Comparison of ENCODE assay signal across 8 cellular contexts in the genomic region with DNA sequence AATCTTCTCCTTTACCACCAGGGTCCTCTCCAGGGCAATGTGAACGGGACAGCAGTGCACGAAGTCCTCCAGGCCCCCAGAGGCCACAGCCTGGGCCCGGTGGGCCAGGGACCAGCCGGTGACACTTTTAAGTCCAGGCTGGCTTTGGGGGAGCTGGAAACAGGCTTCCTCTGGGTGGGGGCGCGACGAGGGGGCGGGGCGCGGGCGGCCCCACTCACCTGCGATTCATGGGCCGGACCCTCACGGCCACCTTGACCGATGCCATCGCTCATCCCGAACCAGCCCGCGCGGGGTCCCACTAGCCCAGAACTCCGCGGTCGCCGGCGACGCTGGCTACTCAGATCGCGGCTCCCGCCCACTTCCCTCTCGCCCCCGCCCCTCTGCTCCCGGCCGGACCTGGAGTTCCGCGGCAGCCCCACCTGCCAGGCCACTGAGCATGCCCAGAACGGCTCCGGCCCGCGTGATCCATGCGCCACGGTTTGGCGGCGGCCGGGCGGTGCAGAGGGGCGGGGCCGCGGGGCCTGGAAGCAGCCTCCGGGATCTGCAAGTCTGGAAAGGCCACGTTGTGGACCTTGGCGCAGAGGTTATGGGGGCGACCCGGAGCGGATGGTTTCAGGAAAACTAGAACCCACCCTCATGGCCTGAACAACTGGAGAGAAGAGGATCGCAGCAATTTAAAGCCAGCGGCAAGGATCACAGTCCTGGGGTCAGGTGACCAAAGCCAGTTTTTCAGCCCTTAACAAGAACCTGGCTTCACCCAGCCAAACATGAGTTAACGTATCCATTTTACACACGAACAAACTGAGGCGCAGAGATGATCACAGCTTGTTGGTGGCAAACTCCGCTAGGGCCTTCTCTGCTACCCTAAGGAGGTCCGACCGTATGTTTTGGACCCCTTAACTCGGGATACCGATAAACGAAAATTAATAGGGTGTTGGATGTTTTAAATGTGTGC. TPM values are rescaled to one million over a fixed set of nuclear protein-coding genes. Genes with fewer than 3 reads are reported as not detected.
DNase-seq lines count a peak whose midpoint lies in the region; TF ChIP-seq lines count a peak whose summit lies in the region.

Gene KIF16B, minus strand, starts transcription at position 438 of the 955 bp plus-strand sequence. Its CDS starts 173 bp downstream, at position 265.

- DNase-seq in COLO668 (lab: John Stamatoyannopoulos, UW; ENCODE audit: unreplicated experiment) = peak; percentile 97
- peak; percentile 87 for DNase-seq in GM20000 (ENCODE audit: low spot score)
- DNase-seq in HS-5 (ENCODE audit: low read depth) = peak; percentile 49
- peak; percentile 58 for DNase-seq in NOMO-1 treated with dmso at 0.1 percent for 144 hours (lab: John Stamatoyannopoulos, UW; ENCODE audit: unreplicated experiment)
- peak; percentile 80 for DNase-seq in activated CD8-positive, alpha-beta memory T cell treated with anti-CD3 and anti-CD28 coated beads, Interleukin-2, amount 50 U/mL, for 4 hours
- peak; percentile 80 for DNase-seq in middle frontal gyrus (ENCODE audit: extremely low spot score, low spot score)
- peak; percentile 79 to 80 for DNase-seq in stimulated activated CD8-positive, alpha-beta memory T cell treated with anti-CD3 and anti-CD28 coated beads, Interleukin-15, amount 100 ng/mL, for 48 hours (ENCODE audit: low read depth in 2 of 2)

- no peak for TF ChIP-seq CTCF in GM20000 (IDR thresholded peaks at IDR 0.05; ENCODE audit: extremely low read depth, missing control alignments)

- in situ Hi-C loops in endometrial microvascular endothelial cells (cut with HindIII; ENCODE audit: inconsistent ontology term, low pct_unique_long_range_greater_than_20kb, low sequenced_read_pairs) = no loop called here

RNA-seq across cellular contexts. Expression of gene KIF16B, which starts in this region (rescaled TPM):
- total RNA-seq in endometrial microvascular endothelial cells (ENCODE audit: inconsistent ontology term) = 12.1 TPM

Comparison
In these comparisons a context has a peak if more than half of its experiments do, and no peak if none do; other contexts are left out.
1. Peak in every context shown above with its lines: DNase-seq.